In genomic region chr7:87190806-87191205, GRCh38 we compare ENCODE assay signal across 20 cellular contexts. TPM values are rescaled to one million over a fixed set of nuclear protein-coding genes. Genes with fewer than 3 reads are reported as not detected.
DNase-seq lines count a peak whose midpoint lies in the region; ATAC-seq lines count a peak whose summit lies in the region.
"Had no signal": no experiment of that assay in that cellular context is flagged by ENCODE, and none has a peak within 500 bp of the region (broad histone marks: within the 10 kb centered on the region; RNA-seq: fewer than 3 reads in every experiment).

No MANE protein-coding gene starts in this region.

- peaks cover 45% of the 10 kb centered on the region for H3K4me1 Mint-ChIP-seq in activated naive CD8-positive, alpha-beta T cell (ENCODE audit: low read depth)
- H3K4me1 Mint-ChIP-seq in activated naive CD8-positive, alpha-beta T cell treated with anti-CD3 and anti-CD28 coated beads, Interleukin-2, amount 50 U/mL, for 24 hours: peaks cover 36% of the 10 kb centered on the region
- peaks cover 29% of the 10 kb centered on the region for H3K4me1 Mint-ChIP-seq in T-helper 17 cell
- H3K4me1 Mint-ChIP-seq in stimulated activated effector memory CD8-positive, alpha-beta T cell treated with anti-CD3 and anti-CD28 coated beads, Interleukin-12 subunit alpha, Interleukin-12 subunit beta, amount 100 ng/mL, for 72 hours: peaks cover 19% of the 10 kb centered on the region

- H3K9me3 Mint-ChIP-seq in activated naive CD8-positive, alpha-beta T cell (ENCODE audit: low read depth): no peaks in the 10 kb centered on the region
- no peaks in the 10 kb centered on the region for H3K9me3 Mint-ChIP-seq in activated naive CD8-positive, alpha-beta T cell treated with anti-CD3 and anti-CD28 coated beads, Interleukin-2, amount 50 U/mL, for 24 hours
- H3K9me3 Mint-ChIP-seq in stimulated activated effector memory CD8-positive, alpha-beta T cell treated with anti-CD3 and anti-CD28 coated beads, Interleukin-12 subunit alpha, Interleukin-12 subunit beta, amount 100 ng/mL, for 72 hours: no peaks in the 10 kb centered on the region

- intact Hi-C loops in head of caudate nucleus (cut with DNase I): no loop called here

- H3K27ac Mint-ChIP-seq in activated naive CD8-positive, alpha-beta T cell: peak overlapping the region; percentile 72
- H3K27ac Mint-ChIP-seq in activated naive CD8-positive, alpha-beta T cell treated with anti-CD3 and anti-CD28 coated beads, Interleukin-2, amount 50 U/mL, for 24 hours: no peak overlapping the region
- peak overlapping the region; percentile 49 for H3K27ac Mint-ChIP-seq in T-helper 17 cell
- H3K27ac Mint-ChIP-seq in stimulated activated effector memory CD8-positive, alpha-beta T cell treated with anti-CD3 and anti-CD28 coated beads, Interleukin-12 subunit alpha, Interleukin-12 subunit beta, amount 100 ng/mL, for 72 hours: peak overlapping the region; percentile 6

- H3K36me3 Mint-ChIP-seq in activated naive CD8-positive, alpha-beta T cell: peaks cover 24% of the 10 kb centered on the region
- H3K36me3 Mint-ChIP-seq in activated naive CD8-positive, alpha-beta T cell treated with anti-CD3 and anti-CD28 coated beads, Interleukin-2, amount 50 U/mL, for 24 hours (ENCODE audit: low read depth): peaks cover 69% of the 10 kb centered on the region
- peaks cover 7% of the 10 kb centered on the region for H3K36me3 Mint-ChIP-seq in T-helper 17 cell (ENCODE audit: low read depth)
- H3K36me3 Mint-ChIP-seq in stimulated activated effector memory CD8-positive, alpha-beta T cell treated with anti-CD3 and anti-CD28 coated beads, Interleukin-12 subunit alpha, Interleukin-12 subunit beta, amount 100 ng/mL, for 72 hours: peaks cover 100% of the 10 kb centered on the region

- no peak overlapping the region for H3K4me3 Mint-ChIP-seq in activated naive CD8-positive, alpha-beta T cell
- no peak overlapping the region for H3K4me3 Mint-ChIP-seq in activated naive CD8-positive, alpha-beta T cell treated with anti-CD3 and anti-CD28 coated beads, Interleukin-2, amount 50 U/mL, for 24 hours
- H3K4me3 Mint-ChIP-seq in T-helper 17 cell: no peak overlapping the region
- no peak overlapping the region for H3K4me3 Mint-ChIP-seq in stimulated activated effector memory CD8-positive, alpha-beta T cell treated with anti-CD3 and anti-CD28 coated beads, Interleukin-12 subunit alpha, Interleukin-12 subunit beta, amount 100 ng/mL, for 72 hours

- no peaks in the 10 kb centered on the region for H3K9me3 ChIP-seq in T-helper 17 cell (ENCODE audit: control insufficient read depth, low read length, poor library complexity, severe bottlenecking)
- H3K9me3 ChIP-seq: BE2C had no signal

- no peak for DNase-seq in activated CD4-positive, CD25-positive, alpha-beta regulatory T cell treated with anti-CD3 and anti-CD28 coated beads, Interleukin-2, amount 50 U/mL, for 72 hours
- DNase-seq in activated naive CD8-positive, alpha-beta T cell treated with anti-CD3 and anti-CD28 coated beads, Interleukin-2, amount 50 U/mL, for 24 hours: no peak
- DNase-seq in T-helper 17 cell (no peak), head of caudate nucleus (no peak), cerebellar cortex (ENCODE audit: low spot score) (no peak)
- no peak for DNase-seq in stimulated activated effector memory CD8-positive, alpha-beta T cell treated with anti-CD3 and anti-CD28 coated beads, Interleukin-12 subunit alpha, Interleukin-12 subunit beta, amount 100 ng/mL, for 72 hours (ENCODE audit: low spot score in 2 of 2)
- DNase-seq: BE2C; GF-D8; GOT3; MV-4-11; NCI-H1417 treated with DMSO at 0.1 percent for 48 hours; NCI-H1930; NCI-H446; NCI-H69; NK-92 treated with Interleukin-12 subunit alpha and Interleukin-12 subunit beta, amount 100 ng/mL, for 24 hours; OCI-M1; RPMI8226 had no signal

- peak; percentile 70 to 76 for ATAC-seq in activated CD4-positive, CD25-positive, alpha-beta regulatory T cell treated with anti-CD3 and anti-CD28 coated beads, Interleukin-2, amount 50 U/mL, for 24 hours
- no peak for ATAC-seq in activated naive CD8-positive, alpha-beta T cell treated with anti-CD3 and anti-CD28 coated beads, Interleukin-2, amount 50 U/mL, for 24 hours
- no peak for ATAC-seq in T-helper 17 cell
- ATAC-seq in stimulated activated effector memory CD8-positive, alpha-beta T cell treated with anti-CD3 and anti-CD28 coated beads, Interleukin-12 subunit alpha, Interleukin-12 subunit beta, amount 100 ng/mL, for 72 hours: peak; percentile 84
- ATAC-seq: K562 had no signal

- H3K27me3 Mint-ChIP-seq in activated naive CD8-positive, alpha-beta T cell: no peaks in the 10 kb centered on the region
- no peaks in the 10 kb centered on the region for H3K27me3 Mint-ChIP-seq in activated naive CD8-positive, alpha-beta T cell treated with anti-CD3 and anti-CD28 coated beads, Interleukin-2, amount 50 U/mL, for 24 hours
- H3K27me3 Mint-ChIP-seq in T-helper 17 cell: no peaks in the 10 kb centered on the region

RNA-seq across cellular contexts. Expression of gene TMEM243, which starts 28.7 kb away (rescaled TPM):
- total RNA-seq in T-helper 17 cell: 100 to 1,000 TPM in 1 of 2 donors, 10 to 100 TPM in 1; 96.5 to 123 TPM

RNA-seq across cellular contexts. Expression of gene DMTF1, which starts 38.6 kb away (rescaled TPM):
- 100 to 1,000 TPM; 125 to 131 TPM for total RNA-seq in T-helper 17 cell

Comparison
In these comparisons a context has a peak if more than half of its experiments do, and no peak if none do; other contexts are left out.
1. ATAC-seq: peak in activated CD4-positive, CD25-positive, alpha-beta regulatory T cell treated with anti-CD3 and anti-CD28 coated beads, Interleukin-2, amount 50 U/mL, for 24 hours (2 of 2) and stimulated activated effector memory CD8-positive, alpha-beta T cell treated with anti-CD3 and anti-CD28 coated beads, Interleukin-12 subunit alpha, Interleukin-12 subunit beta, amount 100 ng/mL, for 72 hours (single experiment); none in activated naive CD8-positive, alpha-beta T cell treated with anti-CD3 and anti-CD28 coated beads, Interleukin-2, amount 50 U/mL, for 24 hours (single experiment) and T-helper 17 cell (single experiment).